Comparison of ENCODE assay signal across 2 cellular contexts in the genomic region with DNA sequence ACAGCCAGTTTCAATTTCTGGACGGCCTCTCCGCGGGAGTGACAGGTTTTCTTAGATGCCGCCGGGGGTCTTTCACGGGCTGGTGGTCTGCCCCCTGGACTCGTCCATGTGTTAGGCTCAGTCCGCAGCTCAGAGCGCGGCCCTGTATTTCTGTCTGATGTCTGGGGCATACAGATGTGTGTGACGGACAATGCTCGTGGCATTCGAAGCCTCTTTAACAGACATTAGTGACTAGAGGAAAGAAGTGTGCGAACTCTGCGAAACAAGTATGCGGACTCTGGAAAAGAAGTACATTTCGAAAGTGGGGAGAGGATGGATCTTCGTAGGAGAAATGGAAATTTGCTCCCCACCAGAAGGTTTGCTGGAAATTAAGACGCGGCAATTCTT.
TF ChIP-seq lines count a peak whose summit lies in the region.

No MANE protein-coding gene starts in this region.

TF ChIP-seq in IMR-90, 13 proteins besides CTCF, POLR2A, EP300 and RAD21:
- no peak for TF ChIP-seq SMC3 (IDR thresholded peaks at IDR 0.05; ENCODE audit: low read depth, low read length)
- TF ChIP-seq FOS (IDR thresholded peaks at IDR 0.05; ENCODE audit: low read depth, low read length): no peak
- no peak for TF ChIP-seq ELK1 (IDR thresholded peaks at IDR 0.05; ENCODE audit: borderline replicate concordance, low read depth, low read length)
- no peak for TF ChIP-seq NFE2L2 (IDR thresholded peaks at IDR 0.05; ENCODE audit: low read depth, low read length)
- TF ChIP-seq MAFK (IDR thresholded peaks at IDR 0.05; ENCODE audit: low read depth, low read length): no peak
- TF ChIP-seq, protein P1, sequence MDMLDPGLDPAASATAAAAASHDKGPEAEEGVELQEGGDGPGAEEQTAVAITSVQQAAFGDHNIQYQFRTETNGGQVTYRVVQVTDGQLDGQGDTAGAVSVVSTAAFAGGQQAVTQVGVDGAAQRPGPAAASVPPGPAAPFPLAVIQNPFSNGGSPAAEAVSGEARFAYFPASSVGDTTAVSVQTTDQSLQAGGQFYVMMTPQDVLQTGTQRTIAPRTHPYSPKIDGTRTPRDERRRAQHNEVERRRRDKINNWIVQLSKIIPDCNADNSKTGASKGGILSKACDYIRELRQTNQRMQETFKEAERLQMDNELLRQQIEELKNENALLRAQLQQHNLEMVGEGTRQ (IDR thresholded peaks at IDR 0.05; ENCODE audit: low read depth, low read length): no peak

TF ChIP-seq in GM12878, 131 proteins besides CTCF, POLR2A, EP300 and RAD21:
- no peak for TF ChIP-seq WRNIP1 (IDR thresholded peaks at IDR 0.05; ENCODE audit: borderline replicate concordance, low read depth, low read length)
- no peak for TF ChIP-seq SREBF1 (IDR thresholded peaks at IDR 0.05; ENCODE audit: low read length)
- no peak for TF ChIP-seq HDGF (IDR thresholded peaks at IDR 0.05)
- no peak for TF ChIP-seq NFIC (IDR thresholded peaks at IDR 0.05; ENCODE audit: low read depth, low read length)
- TF ChIP-seq YY1 (IDR thresholded peaks at IDR 0.05; ENCODE audit: low read depth, low read length): no peak
- no peak for TF ChIP-seq USF1 (IDR thresholded peaks at IDR 0.05; ENCODE audit: borderline replicate concordance, extremely low read length, insufficient read depth, low read depth, low read length)
- TF ChIP-seq, protein P2, sequence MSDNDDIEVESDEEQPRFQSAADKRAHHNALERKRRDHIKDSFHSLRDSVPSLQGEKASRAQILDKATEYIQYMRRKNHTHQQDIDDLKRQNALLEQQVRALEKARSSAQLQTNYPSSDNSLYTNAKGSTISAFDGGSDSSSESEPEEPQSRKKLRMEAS (IDR thresholded peaks at IDR 0.05; ENCODE audit: low read depth, low read length): no peak
- TF ChIP-seq ELK1 (IDR thresholded peaks at IDR 0.05; ENCODE audit: low read depth, low read length): no peak
- TF ChIP-seq ZNF217 (IDR thresholded peaks at IDR 0.05): no peak
- TF ChIP-seq IRF4 (IDR thresholded peaks at IDR 0.05; ENCODE audit: low read depth, low read length): no peak
- TF ChIP-seq RFX5 (IDR thresholded peaks at IDR 0.05; ENCODE audit: low read depth, low read length): no peak
- TF ChIP-seq NFYA (IDR thresholded peaks at IDR 0.05; ENCODE audit: borderline replicate concordance, low read depth, low read length): no peak
- TF ChIP-seq, protein P3, sequence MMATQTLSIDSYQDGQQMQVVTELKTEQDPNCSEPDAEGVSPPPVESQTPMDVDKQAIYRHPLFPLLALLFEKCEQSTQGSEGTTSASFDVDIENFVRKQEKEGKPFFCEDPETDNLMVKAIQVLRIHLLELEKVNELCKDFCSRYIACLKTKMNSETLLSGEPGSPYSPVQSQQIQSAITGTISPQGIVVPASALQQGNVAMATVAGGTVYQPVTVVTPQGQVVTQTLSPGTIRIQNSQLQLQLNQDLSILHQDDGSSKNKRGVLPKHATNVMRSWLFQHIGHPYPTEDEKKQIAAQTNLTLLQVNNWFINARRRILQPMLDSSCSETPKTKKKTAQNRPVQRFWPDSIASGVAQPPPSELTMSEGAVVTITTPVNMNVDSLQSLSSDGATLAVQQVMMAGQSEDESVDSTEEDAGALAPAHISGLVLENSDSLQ (IDR thresholded peaks at IDR 0.05): no peak
- no peak for TF ChIP-seq RB1 (IDR thresholded peaks at IDR 0.05; ENCODE audit: borderline replicate concordance)
- TF ChIP-seq MEF2B (IDR thresholded peaks at IDR 0.05; ENCODE audit: partially characterized antibody, poor library complexity, severe bottlenecking): no peak
- no peak for TF ChIP-seq CBX3 (IDR thresholded peaks at IDR 0.05; ENCODE audit: borderline replicate concordance, low read depth)
- TF ChIP-seq IRF3 (IDR thresholded peaks at IDR 0.05): no peak
- no peak for TF ChIP-seq BACH1 (IDR thresholded peaks at IDR 0.05; ENCODE audit: borderline replicate concordance)
- no peak for TF ChIP-seq ATF3 (IDR thresholded peaks at IDR 0.05; ENCODE audit: borderline replicate concordance, extremely low read depth, low read depth, low read length)
